1 cellular context compared by ENCODE assay signal in the genomic region with DNA sequence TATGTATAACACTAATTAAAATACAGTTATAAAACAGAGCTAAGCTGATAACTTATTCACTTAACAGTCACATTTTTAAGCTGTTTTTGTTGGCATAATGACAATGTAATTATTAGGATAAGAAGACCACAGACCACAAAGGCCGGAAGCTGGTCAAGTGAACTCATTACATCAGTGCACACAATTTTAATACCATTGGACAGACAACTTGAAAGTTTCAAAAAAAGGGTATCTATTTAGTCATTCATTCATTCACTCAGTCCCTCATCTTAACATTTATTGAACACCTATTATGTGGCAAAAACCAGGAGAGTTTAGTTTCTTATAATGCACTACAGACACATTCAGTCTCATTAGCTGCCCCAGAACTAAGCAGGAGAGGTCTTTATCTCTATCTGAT.
TF ChIP-seq lines count a peak whose summit lies in the region.

No MANE protein-coding gene starts in this region.

TF ChIP-seq in IMR-90, 13 proteins besides CTCF, POLR2A, EP300 and RAD21:
- TF ChIP-seq SMC3 (IDR thresholded peaks at IDR 0.05; ENCODE audit: low read depth, low read length), result no peak
- TF ChIP-seq BHLHE40 (IDR thresholded peaks at IDR 0.05; ENCODE audit: low read depth, low read length), result no peak
TF ChIP-seq in IMR-90: peak in this region for 0.
